In the genomic region with DNA sequence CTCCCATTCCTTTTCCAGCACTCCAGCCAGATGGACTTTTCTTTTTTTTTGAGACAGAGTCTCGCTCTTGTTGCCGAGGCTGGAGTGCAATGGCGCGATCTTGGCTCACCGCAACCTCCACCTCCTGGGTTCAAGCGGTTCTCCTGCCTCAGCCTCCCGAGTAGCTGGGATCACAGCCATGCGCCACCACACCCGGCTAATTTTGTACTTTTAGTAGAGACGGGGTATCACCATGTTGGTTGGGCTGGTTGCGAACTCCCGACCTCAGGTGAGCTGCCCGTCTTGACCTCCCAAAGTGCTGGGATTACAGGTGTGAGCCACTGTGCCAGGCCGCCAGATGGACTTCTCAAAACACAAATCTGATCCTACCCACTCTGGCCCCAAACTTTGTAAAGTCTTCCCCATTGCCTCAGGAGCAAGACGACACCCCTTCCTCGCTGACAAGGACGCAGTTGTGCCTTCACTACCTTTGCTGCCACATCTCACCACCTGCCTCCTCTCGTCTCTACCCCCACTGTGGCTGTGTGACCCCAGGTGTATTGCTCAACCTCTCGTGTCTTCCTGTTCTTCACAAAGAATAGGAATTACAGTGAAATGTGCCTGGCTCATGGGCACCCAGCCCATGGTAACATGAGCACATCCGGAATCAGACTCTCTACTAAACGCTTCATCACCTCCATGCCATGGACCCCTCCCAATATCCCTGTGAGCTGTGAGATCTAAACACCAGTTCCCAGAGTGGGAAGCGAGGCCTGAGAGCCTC, we compare ENCODE assay signal across 14 cellular contexts. TPM values are rescaled to one million over a fixed set of nuclear protein-coding genes. Genes with fewer than 3 reads are reported as not detected.
A peak's percentile ranks its signal among the peaks of the same experiment; 100 is the strongest.
DNase-seq lines count a peak whose midpoint lies in the region; ATAC-seq and TF ChIP-seq lines count a peak whose summit lies in the region.
"Had no signal": no experiment of that assay in that cellular context is flagged by ENCODE, and none has a peak within 500 bp of the region (broad histone marks: within the 10 kb centered on the region; RNA-seq: fewer than 3 reads in every experiment).

No MANE protein-coding gene starts in this region.

- ATAC-seq in GM19035 (IDR thresholded peaks at IDR 0.05; ENCODE audit: unreplicated experiment), result no peak

- peaks cover 5 to 8% of the 10 kb centered on the region in 2 donors for H3K4me1 ChIP-seq in muscle layer of duodenum (ENCODE audit: control insufficient read depth in 1 of 2, insufficient read depth in 2 of 2, low read length in 2 of 2)

- peak overlapping the region; percentile 2 for H3K27ac Mint-ChIP-seq in activated naive CD4-positive, alpha-beta T cell treated with anti-CD3 and anti-CD28 coated beads, Interleukin-2, amount 50 U/mL, for 24 hours
- peak overlapping the region; percentile 79 for H3K27ac Mint-ChIP-seq in activated naive CD8-positive, alpha-beta T cell treated with anti-CD3 and anti-CD28 coated beads for 36 hours
- H3K27ac Mint-ChIP-seq in type B pancreatic cell, result peak overlapping the region; percentile 88

- peaks cover 4% of the 10 kb centered on the region for H3K36me3 Mint-ChIP-seq in activated naive CD4-positive, alpha-beta T cell treated with anti-CD3 and anti-CD28 coated beads, Interleukin-2, amount 50 U/mL, for 24 hours
- H3K36me3 Mint-ChIP-seq in activated naive CD8-positive, alpha-beta T cell treated with anti-CD3 and anti-CD28 coated beads for 36 hours, result peaks cover 6% of the 10 kb centered on the region
- peaks cover 4% of the 10 kb centered on the region for H3K36me3 Mint-ChIP-seq in type B pancreatic cell

- no peak overlapping the region for H3K4me3 ChIP-seq in muscle layer of duodenum (ENCODE audit: low read depth in 1 of 2, low read length in 2 of 2)
- H3K4me3 ChIP-seq: cardiac muscle cell had no signal

- peaks cover 0 to 3% of the 10 kb centered on the region in 2 donors for H3K36me3 ChIP-seq in muscle layer of duodenum (ENCODE audit: control insufficient read depth in 1 of 2, insufficient read depth in 2 of 2, low read length in 2 of 2)
- H3K36me3 ChIP-seq: cardiac muscle cell had no signal

- H3K27me3 ChIP-seq in muscle layer of duodenum (ENCODE audit: low read depth, low read length), result no peaks in the 10 kb centered on the region
- H3K27me3 ChIP-seq: cardiac muscle cell had no signal

- peaks cover 9% of the 10 kb centered on the region for H3K4me1 Mint-ChIP-seq in activated naive CD4-positive, alpha-beta T cell treated with anti-CD3 and anti-CD28 coated beads, Interleukin-2, amount 50 U/mL, for 24 hours
- H3K4me1 Mint-ChIP-seq in activated naive CD8-positive, alpha-beta T cell treated with anti-CD3 and anti-CD28 coated beads for 36 hours, result peaks cover 27% of the 10 kb centered on the region
- peaks cover 22% of the 10 kb centered on the region for H3K4me1 Mint-ChIP-seq in type B pancreatic cell (ENCODE audit: unreplicated experiment)

- H3K27me3 Mint-ChIP-seq in activated naive CD4-positive, alpha-beta T cell treated with anti-CD3 and anti-CD28 coated beads, Interleukin-2, amount 50 U/mL, for 24 hours, result no peaks in the 10 kb centered on the region
- peaks cover 3% of the 10 kb centered on the region for H3K27me3 Mint-ChIP-seq in activated naive CD8-positive, alpha-beta T cell treated with anti-CD3 and anti-CD28 coated beads for 36 hours
- no peaks in the 10 kb centered on the region for H3K27me3 Mint-ChIP-seq in type B pancreatic cell

- no peak for DNase-seq in activated naive CD4-positive, alpha-beta T cell treated with anti-CD3 and anti-CD28 coated beads, Interleukin-2, amount 50 U/mL, for 16 hours
- DNase-seq in activated naive CD8-positive, alpha-beta T cell treated with anti-CD3 and anti-CD28 coated beads for 36 hours, result no peak
- no peak for DNase-seq in type B pancreatic cell (ENCODE audit: extremely low spot score, unreplicated experiment)
- no peak for DNase-seq in hippocampal formation (lab: John Stamatoyannopoulos, UW)
- no peak for DNase-seq in HK-2 (ENCODE audit: unreplicated experiment)
- DNase-seq: activated T-cell treated with anti-CD3 and anti-CD28 coated beads, Interleukin-2, amount 50 U/mL, for 1 hour; stimulated activated CD4-positive, alpha-beta T cell treated with anti-CD3 and anti-CD28 coated beads, Interleukin-4, amount 100 ng/mL, for 1 hour had no signal

- no peak for TF ChIP-seq CTCF in type B pancreatic cell (conservative IDR thresholded peaks at IDR 0.05)

- H3K27ac ChIP-seq in muscle layer of duodenum (ENCODE audit: low read length), result peak overlapping the region; percentile 41
- H3K27ac ChIP-seq: cardiac muscle cell, HL-60 had no signal

- no peaks in the 10 kb centered on the region for H3K9me3 Mint-ChIP-seq in activated naive CD4-positive, alpha-beta T cell treated with anti-CD3 and anti-CD28 coated beads, Interleukin-2, amount 50 U/mL, for 24 hours
- no peaks in the 10 kb centered on the region for H3K9me3 Mint-ChIP-seq in activated naive CD8-positive, alpha-beta T cell treated with anti-CD3 and anti-CD28 coated beads for 36 hours
- H3K9me3 Mint-ChIP-seq in type B pancreatic cell, result no peaks in the 10 kb centered on the region

- H3K4me3 Mint-ChIP-seq in activated naive CD4-positive, alpha-beta T cell treated with anti-CD3 and anti-CD28 coated beads, Interleukin-2, amount 50 U/mL, for 24 hours, result no peak overlapping the region
- H3K4me3 Mint-ChIP-seq in activated naive CD8-positive, alpha-beta T cell treated with anti-CD3 and anti-CD28 coated beads for 36 hours, result peak overlapping the region; percentile 6
- H3K4me3 Mint-ChIP-seq in type B pancreatic cell, result peak overlapping the region; percentile 37

- no peaks in the 10 kb centered on the region for H3K9me3 ChIP-seq in muscle layer of duodenum (ENCODE audit: control insufficient read depth in 1 of 2, low read length in 2 of 2)

RNA-seq across cellular contexts. Expression of a gene that starts 3.7 kb away (rescaled TPM):
- 10 to 100 TPM; 25.6 to 27.0 TPM for total RNA-seq in activated naive CD8-positive, alpha-beta T cell treated with anti-CD3 and anti-CD28 coated beads for 36 hours
- 28.3 and 36.9 TPM in 2 replicates for total RNA-seq in type B pancreatic cell (ENCODE audit: low replicate concordance)

RNA-seq across cellular contexts. Expression of a gene that starts 11.2 kb away (rescaled TPM):
- total RNA-seq in activated naive CD8-positive, alpha-beta T cell treated with anti-CD3 and anti-CD28 coated beads for 36 hours, result not detected
- 0.70 TPM in 1 of 2 replicates, not detected in the other for total RNA-seq in type B pancreatic cell (ENCODE audit: low replicate concordance)
- total RNA-seq: cardiac muscle cell, osteocyte, temporal lobe had no signal

Comparison
In these comparisons a context has a peak if more than half of its experiments do, and no peak if none do; other contexts are left out.
1. H3K27ac Mint-ChIP-seq: peak in every context shown above with its lines; median percentile 88 in type B pancreatic cell; 79 in activated naive CD8-positive, alpha-beta T cell treated with anti-CD3 and anti-CD28 coated beads for 36 hours; 2 in activated naive CD4-positive, alpha-beta T cell treated with anti-CD3 and anti-CD28 coated beads, Interleukin-2, amount 50 U/mL, for 24 hours.